Comparison of ENCODE assay signal across 12 cellular contexts in the genomic region with DNA sequence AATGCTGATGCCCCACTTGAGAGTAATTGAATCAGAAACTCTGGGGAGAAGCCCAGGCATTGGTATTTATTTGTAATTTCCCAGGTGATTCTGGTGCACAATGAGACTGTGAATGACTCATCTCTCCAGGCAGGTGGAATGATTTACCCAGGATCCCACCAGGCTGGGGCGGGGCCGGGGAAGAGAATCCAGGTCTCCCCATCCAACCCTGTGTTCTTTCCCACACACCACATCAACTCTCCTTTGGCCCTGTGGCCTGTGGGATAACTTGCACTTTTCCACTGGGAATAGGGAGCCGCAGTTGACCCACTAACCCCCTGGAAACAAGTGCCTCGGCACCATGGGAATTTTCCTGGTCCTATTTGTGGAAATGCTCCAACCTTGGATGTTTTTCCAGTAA.
"Had no signal": no experiment of that assay in that cellular context is flagged by ENCODE, and none has a peak within 500 bp of the region (broad histone marks: within the 10 kb centered on the region; RNA-seq: fewer than 3 reads in every experiment).

No MANE protein-coding gene starts in this region.

- ATAC-seq: gastroesophageal sphincter, left colon, upper lobe of right lung had no signal

- DNase-seq: activated CD4-positive, alpha-beta T cell treated with anti-CD3 and anti-CD28 coated beads, Interleukin-2, amount 50 U/mL, for 48 hours; activated gamma-delta T cell; effector CD4-positive, alpha-beta T cell; left colon; nephron progenitor cell; nucleus accumbens; spleen; stimulated activated CD8-positive, alpha-beta memory T cell treated with anti-CD3 and anti-CD28 coated beads, Interleukin-4, amount 100 ng/mL, for 48 hours; stimulated activated naive CD4-positive, alpha-beta T cell; upper lobe of right lung; WERI-Rb-1 had no signal
